ENCODE assay signal across 8 cellular contexts in genomic region chr6:43263314-43264178, GRCh38. TPM values are rescaled to one million over a fixed set of nuclear protein-coding genes. Genes with fewer than 3 reads are reported as not detected.
DNase-seq lines count a peak whose midpoint lies in the region; ATAC-seq and TF ChIP-seq lines count a peak whose summit lies in the region.

No MANE protein-coding gene starts in this region.

- DNase-seq in EH (ENCODE audit: low read depth), result peak; percentile 75
- peak; percentile 62 to 87 for DNase-seq in HAP-1 (ENCODE audit: low spot score in 2 of 2)
- DNase-seq in NCI-H2107 (lab: John Stamatoyannopoulos, UW), result peak; percentile 8
- peak; percentile 86 for DNase-seq in activated CD4-positive, alpha-beta T cell treated with anti-CD3 and anti-CD28 coated beads for 48 hours
- DNase-seq in choroid plexus epithelial cell (ENCODE audit: low read depth), result peak; percentile 75
- peak; percentile 39 for DNase-seq in stimulated activated CD8-positive, alpha-beta memory T cell treated with anti-CD3 and anti-CD28 coated beads, Interleukin-12 subunit alpha, Interleukin-12 subunit beta, amount 100 ng/mL, for 24 hours (ENCODE audit: extremely low read depth)

- in situ Hi-C loops in HAP-1 (cut with MboI; ENCODE audit: low sequenced_read_pairs), result loop anchor here (5.0 kb wide), 2 partner anchors 74 to 244 kb away; no protein-coding TSS in a partner anchor

- H3K9ac ChIP-seq in liver (ENCODE audit: low read depth in 1 of 2, low read length in 2 of 2), result no peak overlapping the region

- no peak overlapping the region for H3K4me3 ChIP-seq in HAP-1
- H3K4me3 ChIP-seq in choroid plexus epithelial cell (ENCODE audit: low read depth, low read length), result no peak overlapping the region
- H3K4me3 ChIP-seq in liver (ENCODE audit: low read depth in 1 of 3, low read length in 3 of 3), result no peak overlapping the region

- H3K9me3 ChIP-seq in HAP-1, result no peaks in the 10 kb centered on the region
- H3K9me3 ChIP-seq in liver (ENCODE audit: control insufficient read depth in 4 of 4, low read length in 3 of 4), result no peaks in the 10 kb centered on the region

- peak; percentile 98 to 100 for TF ChIP-seq RAD21 in liver (IDR thresholded peaks at IDR 0.05)

- H3K27me3 ChIP-seq in HAP-1 (ENCODE audit: low read depth) (no peaks in the 10 kb centered on the region), liver (ENCODE audit: control insufficient read depth in 4 of 4, insufficient read depth in 4 of 4, low read length in 3 of 4) (no peaks in the 10 kb centered on the region)

- H3K4me1 ChIP-seq in HAP-1 (no peaks in the 10 kb centered on the region), liver (ENCODE audit: control insufficient read depth in 4 of 4, insufficient read depth in 4 of 4, low read length in 3 of 4) (peaks cover 6 to 46% (median 33%) of the 10 kb centered on the region in 4 donors)

- peak overlapping the region in 1 of 2 donors; percentile 25 for H3K27ac ChIP-seq in liver (ENCODE audit: low read depth in 1 of 2, low read length in 2 of 2)

- H3K36me3 ChIP-seq in HAP-1 (replicated peaks) (no peaks in the 10 kb centered on the region), liver (ENCODE audit: control insufficient read depth in 4 of 4, insufficient read depth in 3 of 4, low read depth in 1 of 4, low read length in 3 of 4) (no peaks in the 10 kb centered on the region)

- 47% methylated on average over 12 of the region's 12 CpGs for WGBS in liver

- ATAC-seq in HG03469 (IDR thresholded peaks at IDR 0.05; ENCODE audit: unreplicated experiment), result no peak

- TF ChIP-seq CTCF in choroid plexus epithelial cell (conservative IDR thresholded peaks at IDR 0.05; ENCODE audit: low read depth, low read length) (peak; percentile 88), liver (IDR thresholded peaks at IDR 0.05; ENCODE audit: low read depth, low read length, missing input control) (peak; percentile 84)

TF ChIP-seq in liver, 16 proteins besides CTCF, POLR2A, EP300 and RAD21:
- TF ChIP-seq TAF1 (conservative IDR thresholded peaks at IDR 0.05) (no peak), ATF3 (IDR thresholded peaks at IDR 0.05) (no peak), MAX (IDR thresholded peaks at IDR 0.05) (no peak), SP1 (IDR thresholded peaks at IDR 0.05) (no peak), HNF4G (IDR thresholded peaks at IDR 0.05) (no peak), RXRA (IDR thresholded peaks at IDR 0.05) (no peak), NR2F2 (IDR thresholded peaks at IDR 0.05) (no peak), EGR1 (IDR thresholded peaks at IDR 0.05; ENCODE audit: low read depth in 2 of 2) (no peak), GABPA (IDR thresholded peaks at IDR 0.05 in 1 of 2, conservative IDR thresholded peaks at IDR 0.05 in 1 of 2) (no peak), HNF4A (conservative IDR thresholded peaks at IDR 0.05) (no peak), ZBTB33 (IDR thresholded peaks at IDR 0.05) (no peak), YY1 (IDR thresholded peaks at IDR 0.05) (no peak), FOXA2 (IDR thresholded peaks at IDR 0.05) (no peak), FOXA1 (IDR thresholded peaks at IDR 0.05) (no peak), REST (IDR thresholded peaks at IDR 0.05) (no peak)
TF ChIP-seq in liver: peak in this region for 0.

RNA-seq across cellular contexts. Expression of gene TTBK1, which starts 20.3 kb away (rescaled TPM):
- 1 to 10 TPM in 1 of 2 donors, under 1 TPM in 1; 0.14 to 1.2 TPM for total RNA-seq in liver
- under 1 TPM; 0.18 to 0.70 TPM for polyA plus RNA-seq in liver

RNA-seq across cellular contexts. Expression of gene DNPH1, which starts 34.3 kb away (rescaled TPM):
- total RNA-seq in liver, result 10 to 100 TPM; 53.2 to 59.8 TPM
- polyA plus RNA-seq in liver, result 100 to 1,000 TPM; 147 to 195 TPM

RNA-seq across cellular contexts. Expression of gene SLC22A7, which starts 34.5 kb away (rescaled TPM):
- 100 to 1,000 TPM; 143 to 495 TPM for total RNA-seq in liver
- 100 to 1,000 TPM; 172 to 284 TPM for polyA plus RNA-seq in liver

RNA-seq across cellular contexts. Expression of gene CRIP3, which starts 45.1 kb away (rescaled TPM):
- 1 to 10 TPM; 1.1 to 1.6 TPM for total RNA-seq in liver
- polyA plus RNA-seq in liver, result 1 to 10 TPM; 3.2 to 9.5 TPM

Comparison
In these comparisons a context has a peak if more than half of its experiments do, and no peak if none do; other contexts are left out.
1. DNase-seq: peak in every context shown above with its lines; median percentile 86 in activated CD4-positive, alpha-beta T cell treated with anti-CD3 and anti-CD28 coated beads for 48 hours; 75 in EH; 75 in choroid plexus epithelial cell; 74 in HAP-1; 39 in stimulated activated CD8-positive, alpha-beta memory T cell treated with anti-CD3 and anti-CD28 coated beads, Interleukin-12 subunit alpha, Interleukin-12 subunit beta, amount 100 ng/mL, for 24 hours; 8 in NCI-H2107.